In genomic region chr17:43360739-43361498, GRCh38 we compare ENCODE assay signal across 8 cellular contexts. TPM values are rescaled to one million over a fixed set of nuclear protein-coding genes. Genes with fewer than 3 reads are reported as not detected.
A peak's percentile ranks its signal among the peaks of the same experiment; 100 is the strongest.
DNase-seq lines count a peak whose midpoint lies in the region; ATAC-seq and TF ChIP-seq lines count a peak whose summit lies in the region.

No MANE protein-coding gene starts in this region.

- H3K9me3 ChIP-seq in Karpas-422 (ENCODE audit: low read length), result no peaks in the 10 kb centered on the region

- peak overlapping the region; percentile 86 for H3K4me2 ChIP-seq in Karpas-422 (ENCODE audit: low read depth, low read length, poor library complexity, severe bottlenecking)

- peak; percentile 77 for ATAC-seq in GM21529 (IDR thresholded peaks at IDR 0.05; ENCODE audit: unreplicated experiment)

- H3K27ac ChIP-seq in Karpas-422 (ENCODE audit: low read length) (peak overlapping the region; percentile 96), RWPE1 (peak overlapping the region; percentile 99)

- H3K9me3 Mint-ChIP-seq in nephron progenitor cell, result peaks cover 80% of the 10 kb centered on the region
- no peaks in the 10 kb centered on the region for H3K9me3 Mint-ChIP-seq in stimulated activated naive CD8-positive, alpha-beta T cell treated with anti-CD3 and anti-CD28 coated beads, Interleukin-15, Interleukin-2, amounts not matched to agents 100 ng/mL and 50 ng/mL, for 24 hours

- H3K4me3 Mint-ChIP-seq in nephron progenitor cell, result peak overlapping the region; percentile 80
- H3K4me3 Mint-ChIP-seq in stimulated activated naive CD8-positive, alpha-beta T cell treated with anti-CD3 and anti-CD28 coated beads, Interleukin-15, Interleukin-2, amounts not matched to agents 100 ng/mL and 50 ng/mL, for 24 hours, result peak overlapping the region; percentile 94

- no peaks in the 10 kb centered on the region for H4K20me1 ChIP-seq in Karpas-422 (ENCODE audit: insufficient read depth, low read depth, low read length)

- no peaks in the 10 kb centered on the region for H3K27me3 ChIP-seq in Karpas-422 (ENCODE audit: low read length)

- H3K4me3 ChIP-seq in Karpas-422 (ENCODE audit: low read length) (peak overlapping the region; percentile 74), fibroblast of the aortic adventitia (ENCODE audit: low read depth, low read length) (peak overlapping the region; percentile 67)

- DNase-seq in DMS 273 (lab: John Stamatoyannopoulos, UW; ENCODE audit: unreplicated experiment), result peak; percentile 100
- peak; percentile 99 for DNase-seq in Karpas-422
- peak; percentile 81 for DNase-seq in RWPE1 (ENCODE audit: low spot score)
- peak; percentile 82 for DNase-seq in activated effector memory CD4-positive, alpha-beta T cell treated with Interleukin-2 at 50 U/mL for 16 hours
- DNase-seq in fibroblast of the aortic adventitia (ENCODE audit: low read depth), result peak; percentile 100
- peak; percentile 70 for DNase-seq in nephron progenitor cell

- no peaks in the 10 kb centered on the region for H3K36me3 ChIP-seq in Karpas-422 (ENCODE audit: insufficient read depth, low read length)

- TF ChIP-seq CTCF in RWPE1 (conservative IDR thresholded peaks at IDR 0.05; ENCODE audit: low read depth), result no peak
- no peak for TF ChIP-seq CTCF in fibroblast of the aortic adventitia (IDR thresholded peaks at IDR 0.05; ENCODE audit: insufficient read depth, low read length)
- TF ChIP-seq CTCF in nephron progenitor cell (IDR thresholded peaks at IDR 0.05), result no peak

- H3K4me1 Mint-ChIP-seq in nephron progenitor cell, result peaks cover 36% of the 10 kb centered on the region
- peaks cover 60% of the 10 kb centered on the region for H3K4me1 Mint-ChIP-seq in stimulated activated naive CD8-positive, alpha-beta T cell treated with anti-CD3 and anti-CD28 coated beads, Interleukin-15, Interleukin-2, amounts not matched to agents 100 ng/mL and 50 ng/mL, for 24 hours (ENCODE audit: low read depth)

- no peaks in the 10 kb centered on the region for H3K79me2 ChIP-seq in Karpas-422 (ENCODE audit: low read length)

- peak overlapping the region; percentile 74; the same call in 1 of the 2 replicates for H2AFZ ChIP-seq in Karpas-422 (ENCODE audit: low read length)

- H3K4me1 ChIP-seq in Karpas-422 (ENCODE audit: low read length), result peaks cover 31% of the 10 kb centered on the region

- H3K9ac ChIP-seq in Karpas-422 (ENCODE audit: low read length), result peak overlapping the region; percentile 79

- CTCF ChIA-PET in RWPE1 (lab: Yijun Ruan, JAX), result no interaction called here

- H3K9me2 ChIP-seq in Karpas-422 (replicated peaks; ENCODE audit: insufficient read depth, low read length), result no peaks in the 10 kb centered on the region

- H3K27me3 Mint-ChIP-seq in nephron progenitor cell (ENCODE audit: low read depth, poor library complexity), result peaks cover 13% of the 10 kb centered on the region
- H3K27me3 Mint-ChIP-seq in stimulated activated naive CD8-positive, alpha-beta T cell treated with anti-CD3 and anti-CD28 coated beads, Interleukin-15, Interleukin-2, amounts not matched to agents 100 ng/mL and 50 ng/mL, for 24 hours, result no peaks in the 10 kb centered on the region

- POLR2A ChIA-PET in RWPE1 (lab: Yijun Ruan, JAX; ENCODE audit: low non-redundant PET), result interaction anchor here (0.7 to 1.6 kb wide), 3 partner anchors 27 to 828 kb away, joined by 3 to 6 read pairs (median 3); partner anchors contain the start of gene DHX8

- H3K27ac Mint-ChIP-seq in nephron progenitor cell, result peak overlapping the region; percentile 100
- H3K27ac Mint-ChIP-seq in stimulated activated naive CD8-positive, alpha-beta T cell treated with anti-CD3 and anti-CD28 coated beads, Interleukin-15, Interleukin-2, amounts not matched to agents 100 ng/mL and 50 ng/mL, for 24 hours, result peak overlapping the region; percentile 100

- peaks cover 77% of the 10 kb centered on the region for H3K36me3 Mint-ChIP-seq in nephron progenitor cell (ENCODE audit: low read depth)
- H3K36me3 Mint-ChIP-seq in stimulated activated naive CD8-positive, alpha-beta T cell treated with anti-CD3 and anti-CD28 coated beads, Interleukin-15, Interleukin-2, amounts not matched to agents 100 ng/mL and 50 ng/mL, for 24 hours (ENCODE audit: low read depth), result no peaks in the 10 kb centered on the region

RNA-seq across cellular contexts. Expression of gene ARL4D, which starts 37.9 kb away (rescaled TPM):
- not detected in 2 replicates for total RNA-seq in Karpas-422 (2014; rRNA removed; shearing (Covaris generic); ENCODE audit: low replicate concordance)
- total RNA-seq in fibroblast of the aortic adventitia (ENCODE audit: low replicate concordance), result 22.2 and 70.8 TPM in 2 replicates

Comparison
In these comparisons a context has a peak if more than half of its experiments do, and no peak if none do; other contexts are left out.
1. Peak in every context shown above with its lines: DNase-seq, ATAC-seq, H3K4me3 ChIP-seq and H3K27ac ChIP-seq.
2. RNA of gene ARL4D, which starts 37.9 kb away (total RNA-seq): 22.2 to 70.8 TPM in fibroblast of the aortic adventitia; not detected in Karpas-422; every median in the first group is over 10 times any median in the second.